Comparison of ENCODE assay signal across 32 cellular contexts in the genomic region with DNA sequence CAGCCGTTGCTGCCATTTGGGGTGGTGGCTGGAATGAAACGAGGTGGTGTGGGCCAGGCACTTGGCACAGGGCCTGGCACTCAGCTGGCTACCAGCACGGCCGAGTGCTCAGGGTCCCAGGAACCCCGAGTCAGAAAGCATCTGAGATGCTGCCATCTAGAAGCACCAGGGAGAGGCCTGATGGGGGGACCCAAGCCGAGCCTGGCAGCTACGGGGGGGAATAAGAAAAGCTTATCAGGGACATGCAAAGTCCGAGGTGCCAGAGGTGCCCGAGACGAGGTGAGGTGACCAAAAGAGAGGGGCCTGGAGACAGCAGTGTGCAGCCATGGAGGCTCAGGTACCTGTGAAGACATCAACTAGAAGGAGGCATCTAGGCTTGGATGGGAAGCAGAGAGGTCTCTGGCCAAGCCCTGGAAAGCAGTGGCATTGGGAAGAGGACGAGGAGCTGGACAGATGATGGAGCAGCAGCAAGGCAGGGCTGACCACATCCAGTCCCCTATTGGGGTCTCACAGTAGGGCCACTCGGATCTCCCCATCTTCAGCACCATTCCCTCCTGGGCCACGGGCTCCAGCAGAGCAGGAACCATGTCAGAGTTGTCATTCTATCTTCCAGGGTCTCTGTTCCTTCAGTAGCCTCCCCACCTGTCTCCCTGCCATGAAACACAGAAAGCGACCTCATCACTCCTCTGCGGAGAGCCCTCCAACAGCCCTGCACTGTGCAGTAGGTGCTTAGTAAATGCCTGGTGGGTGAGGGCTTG. TPM values are rescaled to one million over a fixed set of nuclear protein-coding genes. Genes with fewer than 3 reads are reported as not detected.
A peak's percentile ranks its signal among the peaks of the same experiment; 100 is the strongest.
DNase-seq lines count a peak whose midpoint lies in the region; ATAC-seq, FAIRE-seq and TF ChIP-seq lines count a peak whose summit lies in the region.
"Had no signal": no experiment of that assay in that cellular context is flagged by ENCODE, and none has a peak within 500 bp of the region (broad histone marks: within the 10 kb centered on the region; RNA-seq: fewer than 3 reads in every experiment).

No MANE protein-coding gene starts in this region.

- H3K4me3 ChIP-seq in right atrium auricular region: no peak overlapping the region
- no peak overlapping the region for H3K4me3 ChIP-seq in kidney (ENCODE audit: low read length in 2 of 2)
- H3K4me3 ChIP-seq: gastrocnemius medialis, K562, lung, mucosa of descending colon, Peyer's patch, prostate gland, thyroid gland had no signal

- no peak for TF ChIP-seq CTCF in right atrium auricular region (IDR thresholded peaks at IDR 0.05)
- no peak for TF ChIP-seq CTCF in kidney (IDR thresholded peaks at IDR 0.05; ENCODE audit: borderline replicate concordance, extremely low read depth, insufficient read depth)
- no peak for TF ChIP-seq CTCF in progenitor cell of endocrine pancreas (IDR thresholded peaks at IDR 0.05; ENCODE audit: unreplicated experiment)

- H3K4me1 ChIP-seq in right atrium auricular region (no peaks in the 10 kb centered on the region), kidney (ENCODE audit: control insufficient read depth in 1 of 2, insufficient read depth in 1 of 2, low read depth in 1 of 2, low read length in 2 of 2) (no peaks in the 10 kb centered on the region)
- H3K4me1 ChIP-seq: gastrocnemius medialis, Peyer's patch, prostate gland, thyroid gland had no signal

- H3K36me3 Mint-ChIP-seq in progenitor cell of endocrine pancreas (ENCODE audit: insufficient read depth): no peaks in the 10 kb centered on the region
- H3K36me3 Mint-ChIP-seq in activated CD8-positive, alpha-beta memory T cell treated with anti-CD3 and anti-CD28 coated beads, Interleukin-2, amount 10 ng/mL, durations not matched to agents 7 days and 5 days: no peaks in the 10 kb centered on the region
- H3K36me3 Mint-ChIP-seq: activated naive CD4-positive, alpha-beta T cell treated with anti-CD3 and anti-CD28 coated beads, Interleukin-2, amount 50 U/mL, for 72 hours; immature natural killer cell had no signal

- H3K27me3 ChIP-seq in right atrium auricular region: no peaks in the 10 kb centered on the region
- H3K27me3 ChIP-seq: Peyer's patch, thyroid gland had no signal

- H3K9me3 ChIP-seq in right atrium auricular region: peaks cover 0 to 8% of the 10 kb centered on the region in 2 donors
- H3K9me3 ChIP-seq in kidney (ENCODE audit: control insufficient read depth in 1 of 2, low read length in 2 of 2): peaks cover 0 to 5% of the 10 kb centered on the region in 2 donors
- H3K9me3 ChIP-seq: gastrocnemius medialis, mucosa of descending colon, Peyer's patch, prostate gland, thyroid gland had no signal

- no peak overlapping the region for H3K4me3 Mint-ChIP-seq in progenitor cell of endocrine pancreas (ENCODE audit: low read depth)
- no peak overlapping the region for H3K4me3 Mint-ChIP-seq in activated CD8-positive, alpha-beta memory T cell treated with anti-CD3 and anti-CD28 coated beads, Interleukin-2, amount 10 ng/mL, durations not matched to agents 7 days and 5 days
- H3K4me3 Mint-ChIP-seq: activated T-helper 1 cell treated with anti-CD3 and anti-CD28 coated beads, Interleukin-12 subunit alpha, Interleukin-12 subunit beta, Interleukin-2, Interleukin-4 antibody, amounts not matched to agents 30 ng/mL and 10 ng/mL and 1 ng/mL, durations not matched to agents 14 hours and 24 hours and 36 hours; immature natural killer cell; neural crest cell had no signal

- no peaks in the 10 kb centered on the region for H3K9me3 Mint-ChIP-seq in progenitor cell of endocrine pancreas (ENCODE audit: low read depth)
- no peaks in the 10 kb centered on the region for H3K9me3 Mint-ChIP-seq in activated CD8-positive, alpha-beta memory T cell treated with anti-CD3 and anti-CD28 coated beads, Interleukin-2, amount 10 ng/mL, durations not matched to agents 7 days and 5 days (ENCODE audit: low read depth)
- H3K9me3 Mint-ChIP-seq: activated naive CD4-positive, alpha-beta T cell treated with anti-CD3 and anti-CD28 coated beads, Interleukin-2, amount 50 U/mL, for 72 hours; activated T-helper 1 cell treated with anti-CD3 and anti-CD28 coated beads, Interleukin-12 subunit alpha, Interleukin-12 subunit beta, Interleukin-2, Interleukin-4 antibody, amounts not matched to agents 30 ng/mL and 10 ng/mL and 1 ng/mL, durations not matched to agents 14 hours and 24 hours and 36 hours; immature natural killer cell; neural crest cell had no signal

- no peak overlapping the region for H3K9ac ChIP-seq in kidney (ENCODE audit: low read length in 2 of 2)

- peaks cover 25% of the 10 kb centered on the region for H3K27me3 Mint-ChIP-seq in progenitor cell of endocrine pancreas
- H3K27me3 Mint-ChIP-seq in activated CD8-positive, alpha-beta memory T cell treated with anti-CD3 and anti-CD28 coated beads, Interleukin-2, amount 10 ng/mL, durations not matched to agents 7 days and 5 days: peaks cover 5% of the 10 kb centered on the region

- H3K27ac Mint-ChIP-seq in progenitor cell of endocrine pancreas: no peak overlapping the region
- no peak overlapping the region for H3K27ac Mint-ChIP-seq in activated CD8-positive, alpha-beta memory T cell treated with anti-CD3 and anti-CD28 coated beads, Interleukin-2, amount 10 ng/mL, durations not matched to agents 7 days and 5 days
- H3K27ac Mint-ChIP-seq: activated naive CD4-positive, alpha-beta T cell treated with anti-CD3 and anti-CD28 coated beads, Interleukin-2, amount 50 U/mL, for 72 hours; activated T-helper 1 cell treated with anti-CD3 and anti-CD28 coated beads, Interleukin-12 subunit alpha, Interleukin-12 subunit beta, Interleukin-2, Interleukin-4 antibody, amounts not matched to agents 30 ng/mL and 10 ng/mL and 1 ng/mL, durations not matched to agents 14 hours and 24 hours and 36 hours; immature natural killer cell had no signal

- no peak for FAIRE-seq in kidney (lab: Jason Lieb, UNC)
- FAIRE-seq: GM18507, K562 had no signal

- peaks cover 2% of the 10 kb centered on the region for H3K4me1 Mint-ChIP-seq in progenitor cell of endocrine pancreas (ENCODE audit: low read depth)
- H3K4me1 Mint-ChIP-seq in activated CD8-positive, alpha-beta memory T cell treated with anti-CD3 and anti-CD28 coated beads, Interleukin-2, amount 10 ng/mL, durations not matched to agents 7 days and 5 days: no peaks in the 10 kb centered on the region
- H3K4me1 Mint-ChIP-seq: immature natural killer cell had no signal

- intact Hi-C loops in Right ventricle myocardium inferior (cut with DNase I): no loop called here
- intact Hi-C loops in kidney (cut with DNase I): no loop called here
- intact Hi-C loops in posterior vena cava (cut with DNase I): no loop called here

- no peaks in the 10 kb centered on the region for H3K36me3 ChIP-seq in right atrium auricular region
- no peaks in the 10 kb centered on the region for H3K36me3 ChIP-seq in kidney (ENCODE audit: control insufficient read depth in 1 of 2, insufficient read depth in 2 of 2, low read length in 2 of 2)
- H3K36me3 ChIP-seq: gastrocnemius medialis, Peyer's patch, prostate gland, thyroid gland had no signal

- CTCF ChIA-PET in activated CD8-positive, alpha-beta memory T cell treated with anti-CD3 and anti-CD28 coated beads, Interleukin-2, amount 10 ng/mL, durations not matched to agents 7 days and 5 days (lab: Charles Lee): interaction anchor here (0.5 kb wide), 1 partner anchor 55 kb away, joined by 3 read pairs; no protein-coding TSS in a partner anchor

- DNase-seq in right atrium auricular region (ENCODE audit: low spot score): peak; percentile 28
- no peak for DNase-seq in Right ventricle myocardium inferior (ENCODE audit: missing footprints)
- peak; percentile 52 for DNase-seq in kidney
- DNase-seq in posterior vena cava (ENCODE audit: low spot score): peak; percentile 70
- DNase-seq in progenitor cell of endocrine pancreas (ENCODE audit: low spot score, unreplicated experiment): no peak
- no peak for DNase-seq in activated CD8-positive, alpha-beta memory T cell treated with anti-CD3 and anti-CD28 coated beads, Interleukin-2, amount 10 ng/mL, durations not matched to agents 7 days and 5 days
- DNase-seq: C1 segment of cervical spinal cord; central memory CD4-positive, alpha-beta T cell; COR-L47; dermis blood vessel endothelial cell; gastrocnemius medialis; hippocampal formation; immature natural killer cell; mucosa of descending colon; NCI-H1105 treated with DMSO at 0.1 percent for 48 hours; NCI-H1930; NCI-H69; stimulated activated naive CD8-positive, alpha-beta T cell treated with anti-CD3 and anti-CD28 coated beads, Interleukin-15, Interleukin-2, amounts not matched to agents 100 U/mL and 50 U/mL, for 24 hours; T1000; thyroid gland had no signal

- no peak overlapping the region for H3K27ac ChIP-seq in right atrium auricular region
- H3K27ac ChIP-seq in kidney (ENCODE audit: low read depth in 2 of 2, low read length in 2 of 2): no peak overlapping the region
- H3K27ac ChIP-seq: gastrocnemius medialis, Peyer's patch, prostate gland, thyroid gland had no signal

- no peak for ATAC-seq in Right ventricle myocardium inferior
- no peak for ATAC-seq in GM21529 (IDR thresholded peaks at IDR 0.05; ENCODE audit: unreplicated experiment)
- ATAC-seq in activated CD8-positive, alpha-beta memory T cell treated with anti-CD3 and anti-CD28 coated beads, Interleukin-2, amount 10 ng/mL, durations not matched to agents 7 days and 5 days: no peak
- ATAC-seq: activated naive CD4-positive, alpha-beta T cell treated with anti-CD3 and anti-CD28 coated beads, Interleukin-2, amount 50 U/mL, for 72 hours; gastrocnemius medialis; K562; mucosa of descending colon; stimulated activated naive CD8-positive, alpha-beta T cell treated with anti-CD3 and anti-CD28 coated beads, Interleukin-15, Interleukin-2, amounts not matched to agents 100 U/mL and 50 U/mL, for 24 hours had no signal

RNA-seq across cellular contexts. Expression of gene DIO3, which starts 59.3 kb away (rescaled TPM):
- total RNA-seq in right atrium auricular region (under 1 TPM in 1 of 2 donors, not detected in 1; 0.55 TPM), Right ventricle myocardium inferior (0.24 TPM), kidney (0.94 TPM), posterior vena cava (1 to 10 TPM; 6.1 to 6.2 TPM), progenitor cell of endocrine pancreas (3.4 and 4.4 TPM in 2 replicates)
- 0.17 TPM for polyA plus RNA-seq in kidney (ENCODE audit: insufficient read depth, low read depth, low replicate concordance)
- not detected for total RNA-seq in activated CD8-positive, alpha-beta memory T cell treated with anti-CD3 and anti-CD28 coated beads, Interleukin-2, amount 10 ng/mL, durations not matched to agents 7 days and 5 days
- total RNA-seq: activated naive CD4-positive, alpha-beta T cell treated with anti-CD3 and anti-CD28 coated beads, Interleukin-2, amount 50 U/mL, for 72 hours; activated T-helper 1 cell treated with anti-CD3 and anti-CD28 coated beads, Interleukin-12 subunit alpha, Interleukin-12 subunit beta, Interleukin-2, Interleukin-4 antibody, amounts not matched to agents 30 ng/mL and 10 ng/mL and 1 ng/mL, durations not matched to agents 14 hours and 24 hours and 36 hours; dermis blood vessel endothelial cell; HT1080; K562; MCF 10A had no signal
- polyA plus RNA-seq: AG04450, immature natural killer cell, K562 had no signal

Comparison
In these comparisons a context has a peak if more than half of its experiments do, and no peak if none do; other contexts are left out.
1. DNase-seq: peak in right atrium auricular region (single experiment), kidney (single experiment) and posterior vena cava (single experiment); none in Right ventricle myocardium inferior (single experiment), progenitor cell of endocrine pancreas (single experiment) and activated CD8-positive, alpha-beta memory T cell treated with anti-CD3 and anti-CD28 coated beads, Interleukin-2, amount 10 ng/mL, durations not matched to agents 7 days and 5 days (single experiment).